ENCODE assay signal across 19 cellular contexts in the genomic region with DNA sequence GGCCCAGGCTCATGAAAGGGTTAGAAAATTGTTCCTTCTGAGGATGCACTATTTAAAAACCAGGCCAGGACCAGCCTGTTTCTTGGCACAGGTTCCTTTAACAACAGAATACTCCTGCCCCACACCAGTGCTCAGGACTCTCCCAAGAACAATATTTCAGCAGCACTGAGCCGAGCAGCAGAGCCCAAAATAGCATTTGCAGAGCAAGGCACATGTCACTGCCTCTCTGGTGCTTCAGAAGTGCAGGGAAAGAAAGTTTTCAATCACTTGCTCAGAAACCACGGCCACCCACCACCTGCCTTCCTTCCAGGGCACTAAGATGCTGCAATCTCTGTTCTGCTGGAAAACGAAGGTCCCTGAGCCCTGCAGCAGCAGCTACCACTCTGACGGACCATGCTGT.
DNase-seq lines count a peak whose midpoint lies in the region; TF ChIP-seq lines count a peak whose summit lies in the region.
"Had no signal": no experiment of that assay in that cellular context is flagged by ENCODE, and none has a peak within 500 bp of the region (broad histone marks: within the 10 kb centered on the region; RNA-seq: fewer than 3 reads in every experiment).

No MANE protein-coding gene starts in this region.

- no peaks in the 10 kb centered on the region for H3K9me3 Mint-ChIP-seq in H9
- H3K9me3 Mint-ChIP-seq: CD4-positive, alpha-beta T cell; HFFc6 had no signal

- no peak overlapping the region for H3K4me3 Mint-ChIP-seq in H9
- H3K4me3 Mint-ChIP-seq: CD4-positive, alpha-beta T cell; HFFc6 had no signal

- no peaks in the 10 kb centered on the region for H3K27me3 Mint-ChIP-seq in H9 (ENCODE audit: low read depth)
- H3K27me3 Mint-ChIP-seq: CD4-positive, alpha-beta T cell had no signal

- no peak overlapping the region for H3K27ac Mint-ChIP-seq in H9
- H3K27ac Mint-ChIP-seq: CD4-positive, alpha-beta T cell; HFFc6 had no signal

- peak overlapping the region; percentile 23 for H3K4me3 ChIP-seq in coronary artery
- H3K4me3 ChIP-seq in left ventricle myocardium inferior = peak overlapping the region; percentile 42
- no peak overlapping the region for H3K4me3 ChIP-seq in sigmoid colon
- H3K4me3 ChIP-seq: Peyer's patch had no signal

- H3K27me3 ChIP-seq in H9 (ENCODE audit: insufficient read depth, low read length) (no peaks in the 10 kb centered on the region), left ventricle myocardium inferior (ENCODE audit: low read depth) (no peaks in the 10 kb centered on the region), sigmoid colon (no peaks in the 10 kb centered on the region)
- H3K27me3 ChIP-seq: BE2C, Peyer's patch had no signal

- H4K8ac ChIP-seq in H9 (replicated peaks; ENCODE audit: insufficient read length, low read depth, low read length) = no peak overlapping the region

- peaks cover 14% of the 10 kb centered on the region for H3K36me3 ChIP-seq in left ventricle myocardium inferior
- H3K36me3 ChIP-seq in sigmoid colon = peaks cover 0 to 28% (median 0%) of the 10 kb centered on the region in 4 donors

- H3K36me3 Mint-ChIP-seq in H9 (ENCODE audit: insufficient read depth in 1 of 3, low read depth in 3 of 3) = no peaks in the 10 kb centered on the region

- no peak overlapping the region for H2AK5ac ChIP-seq in H9 (ENCODE audit: insufficient read length, low read length)

- H3K4me2 ChIP-seq in H9 (ENCODE audit: insufficient read depth, insufficient read length, low read length) = no peak overlapping the region

- intact Hi-C loops in left ventricle myocardium inferior (cut with micrococcal nuclease) (no loop called here), sigmoid colon (cut with DNase I) (no loop called here)

- no peak overlapping the region for H3K4ac ChIP-seq in H9 (ENCODE audit: low read depth, low read length)

- H3K4me1 Mint-ChIP-seq in H9 = peaks cover 0 to 4% of the 10 kb centered on the region in 2 experiments; a peak in 1 of 4 replicates

- H2BK5ac ChIP-seq in H9 (ENCODE audit: insufficient read length, low read length) = no peak overlapping the region

- no peak for TF ChIP-seq EP300 in sigmoid colon (IDR thresholded peaks at IDR 0.05)

- no peak overlapping the region for H2AFZ ChIP-seq in H9 (ENCODE audit: low read length)

- no peak overlapping the region for H3K56ac ChIP-seq in H9 (ENCODE audit: insufficient read length, low read depth, low read length)

- no peak overlapping the region for H2BK20ac ChIP-seq in H9 (ENCODE audit: low read depth, low read length, poor library complexity, severe bottlenecking)

- no CpG with 5 or more reads among the region's 4 CpGs for WGBS in H9 (ENCODE audit: extremely low coverage, insufficient read length, low lambda C conversion rate)
- 83 to 92% methylated on average over 4 of the region's 4 CpGs for WGBS in sigmoid colon, 2 donors

- no peak for TF ChIP-seq POLR2A in sigmoid colon (IDR thresholded peaks at IDR 0.05)

- peak; percentile 20 for DNase-seq in H9
- DNase-seq in coronary artery (ENCODE audit: low spot score) = no peak
- peak; percentile 31 for DNase-seq in left ventricle myocardium inferior
- DNase-seq in sigmoid colon = no peak
- no peak for DNase-seq in HuH-7.5 (ENCODE audit: low spot score)
- DNase-seq in kidney tubule cell (ENCODE audit: low spot score) = no peak
- DNase-seq in NCI-H524 (lab: John Stamatoyannopoulos, UW) = no peak
- no peak for DNase-seq in DMS153 treated with DMSO at 0.1 percent for 48 hours (lab: John Stamatoyannopoulos, UW; ENCODE audit: unreplicated experiment)
- DNase-seq: BE2C; CD4-positive, alpha-beta T cell; DMS153; HFFc6; KBM-7; NCI-H1105 treated with DMSO at 0.1 percent for 48 hours; NCI-H1694; NCI-H2081 treated with DMSO at 0.1 percent for 48 hours; NCI-H446 treated with DMSO at 0.1 percent for 48 hours; NK-92 treated with Interleukin-12 subunit alpha and Interleukin-12 subunit beta, amount 100 ng/mL, for 24 hours; Peyer's patch had no signal

- no peaks in the 10 kb centered on the region for H3K23me2 ChIP-seq in H9 (ENCODE audit: insufficient read length, low read depth, low read length, poor library complexity, severe bottlenecking)

- no peak overlapping the region for H4K5ac ChIP-seq in H9 (ENCODE audit: insufficient read length, low read depth, low read length)

- H3K79me1 ChIP-seq in H9 (ENCODE audit: insufficient read depth, low read depth, low read length, poor library complexity, severe bottlenecking) = no peaks in the 10 kb centered on the region

- no peaks in the 10 kb centered on the region for H3K79me2 ChIP-seq in H9 (ENCODE audit: insufficient read depth, low read length)

- H2BK15ac ChIP-seq in H9 (ENCODE audit: low read depth, low read length) = no peak overlapping the region

- no peak overlapping the region for H3K18ac ChIP-seq in H9 (ENCODE audit: insufficient read length, low read depth, low read length)

- H4K20me1 ChIP-seq in H9 (ENCODE audit: control insufficient read depth, insufficient read depth, insufficient read length) = no peaks in the 10 kb centered on the region

- H3K27ac ChIP-seq in H9 (ENCODE audit: insufficient read length, low read depth, low read length) = no peak overlapping the region
- peak overlapping the region; percentile 65 to 67 for H3K27ac ChIP-seq in coronary artery
- peak overlapping the region; percentile 82 for H3K27ac ChIP-seq in left ventricle myocardium inferior (replicated peaks)
- H3K27ac ChIP-seq in sigmoid colon = peak overlapping the region; percentile 8 to 73 (median 46)
- H3K27ac ChIP-seq: Peyer's patch had no signal

- H2BK120ac ChIP-seq in H9 (ENCODE audit: low read depth, low read length, poor library complexity, severe bottlenecking) = no peak overlapping the region

- no peak overlapping the region for H3T11ph ChIP-seq in H9 (ENCODE audit: low read length)

- H3K9me3 ChIP-seq in H9 (ENCODE audit: control insufficient read depth, low read depth, low read length) (no peaks in the 10 kb centered on the region), left ventricle myocardium inferior (replicated peaks) (no peaks in the 10 kb centered on the region), sigmoid colon (no peaks in the 10 kb centered on the region)
- H3K9me3 ChIP-seq: BE2C, Peyer's patch had no signal

- no peak overlapping the region for H3K9ac ChIP-seq in H9 (ENCODE audit: extremely low read depth, insufficient read length, low read length)

- no peak overlapping the region; the same call in 1 of the 2 replicates for H3K14ac ChIP-seq in H9 (ENCODE audit: insufficient read depth, low read length)

- no peak overlapping the region for H3K23ac ChIP-seq in H9 (ENCODE audit: insufficient read length, low read depth, low read length)

- no peak overlapping the region for H4K91ac ChIP-seq in H9 (ENCODE audit: insufficient read length, low read depth, low read length)

- H3K4me1 ChIP-seq in H9 (ENCODE audit: insufficient read depth, low read length) (no peaks in the 10 kb centered on the region), left ventricle myocardium inferior (peaks cover 55% of the 10 kb centered on the region), sigmoid colon (peaks cover 0 to 29% (median 26%) of the 10 kb centered on the region in 4 donors)
- H3K4me1 ChIP-seq: BE2C, Peyer's patch had no signal

- TF ChIP-seq CTCF in H9 (conservative IDR thresholded peaks at IDR 0.05) (no peak), coronary artery (IDR thresholded peaks at IDR 0.05) (no peak), left ventricle myocardium inferior (IDR thresholded peaks at IDR 0.05; ENCODE audit: borderline replicate concordance) (no peak), sigmoid colon (IDR thresholded peaks at IDR 0.05) (no peak)

- H2BK12ac ChIP-seq in H9 (ENCODE audit: insufficient read length, low read depth, low read length) = no peak overlapping the region

Comparison
In these comparisons a context has a peak if more than half of its experiments do, and no peak if none do; other contexts are left out.
1. DNase-seq: peak in H9 (single experiment) and left ventricle myocardium inferior (single experiment); none in coronary artery (single experiment), sigmoid colon (single experiment), HuH-7.5 (single experiment), kidney tubule cell (single experiment), NCI-H524 (0 of 2) and DMS153 treated with DMSO at 0.1 percent for 48 hours (single experiment).
2. H3K4me3 ChIP-seq: peak in coronary artery (single experiment) and left ventricle myocardium inferior (single experiment); none in sigmoid colon (0 of 4).